Comparison of ENCODE assay signal across 17 cellular contexts in the genomic region with DNA sequence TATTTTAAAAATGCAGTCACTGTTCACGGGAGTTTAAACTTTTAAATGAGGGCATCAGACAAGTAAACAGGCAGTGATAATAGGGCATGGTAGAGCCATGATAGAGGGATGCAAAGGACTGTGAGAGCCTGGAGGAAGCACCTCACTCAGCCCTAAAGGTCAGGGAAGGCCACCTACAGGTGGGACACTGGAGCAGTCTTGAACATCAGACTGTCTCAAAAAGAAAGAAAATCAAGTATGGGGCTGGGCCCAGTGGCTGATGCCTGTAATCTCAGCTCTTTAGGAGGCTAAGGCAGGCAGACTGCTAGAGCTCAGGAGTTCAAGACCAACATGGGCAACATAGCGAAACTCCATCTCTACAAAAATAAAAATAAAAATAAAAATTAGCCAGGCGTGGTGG.
"Had no signal": no experiment of that assay in that cellular context is flagged by ENCODE, and none has a peak within 500 bp of the region (broad histone marks: within the 10 kb centered on the region; RNA-seq: fewer than 3 reads in every experiment).

No MANE protein-coding gene starts in this region.

- H3K4me3 ChIP-seq: ascending aorta, breast epithelium, right atrium auricular region, tibial artery, vagina had no signal

- H3K36me3 ChIP-seq: ascending aorta, breast epithelium, right atrium auricular region, tibial artery, vagina had no signal

- H3K9me3 ChIP-seq: ascending aorta, breast epithelium, right atrium auricular region, tibial artery, vagina had no signal

- H3K27me3 ChIP-seq: ascending aorta, breast epithelium, foreskin keratinocyte, right atrium auricular region, tibial artery, vagina had no signal

- H3K4me3 Mint-ChIP-seq: activated naive CD4-positive, alpha-beta T cell treated with anti-CD3 and anti-CD28 coated beads, Interleukin-2, amount 10 ng/mL, durations not matched to agents 7 days and 5 days; activated T-cell treated with anti-CD3 and anti-CD28 coated beads, Interleukin-2, amount 50 U/mL, for 24 hours; natural killer cell had no signal

- H3K27ac Mint-ChIP-seq: activated naive CD4-positive, alpha-beta T cell treated with anti-CD3 and anti-CD28 coated beads, Interleukin-2, amount 10 ng/mL, durations not matched to agents 7 days and 5 days; activated T-cell treated with anti-CD3 and anti-CD28 coated beads, Interleukin-2, amount 50 U/mL, for 24 hours; natural killer cell had no signal

- ATAC-seq: foreskin keratinocyte, natural killer cell had no signal

- H3K27ac ChIP-seq: ascending aorta, breast epithelium, foreskin keratinocyte, right atrium auricular region, tibial artery, vagina had no signal

- H3K9me3 Mint-ChIP-seq: activated naive CD4-positive, alpha-beta T cell treated with anti-CD3 and anti-CD28 coated beads, Interleukin-2, amount 10 ng/mL, durations not matched to agents 7 days and 5 days; activated T-cell treated with anti-CD3 and anti-CD28 coated beads, Interleukin-2, amount 50 U/mL, for 24 hours; natural killer cell had no signal

- H3K27me3 Mint-ChIP-seq: activated T-cell treated with anti-CD3 and anti-CD28 coated beads, Interleukin-2, amount 50 U/mL, for 24 hours had no signal

- H3K4me1 ChIP-seq: breast epithelium, foreskin keratinocyte, vagina had no signal

- H3K36me3 Mint-ChIP-seq: activated naive CD4-positive, alpha-beta T cell treated with anti-CD3 and anti-CD28 coated beads, Interleukin-2, amount 10 ng/mL, durations not matched to agents 7 days and 5 days; natural killer cell had no signal

- DNase-seq: activated CD4-positive, alpha-beta T cell treated with anti-CD3 and anti-CD28 coated beads, Interleukin-2, amount 50 U/mL, for 4 hours; activated CD4-positive, CD25-positive, alpha-beta regulatory T cell treated with anti-CD3 and anti-CD28 coated beads, Interleukin-2, amount 50 U/mL, for 72 hours; activated naive CD4-positive, alpha-beta T cell treated with anti-CD3 and anti-CD28 coated beads, Interleukin-2, amount 10 ng/mL, durations not matched to agents 7 days and 5 days; activated T-cell treated with anti-CD3 and anti-CD28 coated beads, Interleukin-2, amount 50 U/mL, for 24 hours; cerebellar nuclear complex; effector CD8-positive, alpha-beta T cell; foreskin keratinocyte; glutamatergic neuron; mesenchymal stem cell; natural killer cell; stimulated activated CD4-positive, alpha-beta T cell treated with anti-CD3 and anti-CD28 coated beads, Interleukin-4, amount 100 ng/mL, for 1 hour; stimulated activated naive CD4-positive, alpha-beta T cell; tibial artery had no signal
